2 cellular contexts compared by ENCODE assay signal in the genomic region with DNA sequence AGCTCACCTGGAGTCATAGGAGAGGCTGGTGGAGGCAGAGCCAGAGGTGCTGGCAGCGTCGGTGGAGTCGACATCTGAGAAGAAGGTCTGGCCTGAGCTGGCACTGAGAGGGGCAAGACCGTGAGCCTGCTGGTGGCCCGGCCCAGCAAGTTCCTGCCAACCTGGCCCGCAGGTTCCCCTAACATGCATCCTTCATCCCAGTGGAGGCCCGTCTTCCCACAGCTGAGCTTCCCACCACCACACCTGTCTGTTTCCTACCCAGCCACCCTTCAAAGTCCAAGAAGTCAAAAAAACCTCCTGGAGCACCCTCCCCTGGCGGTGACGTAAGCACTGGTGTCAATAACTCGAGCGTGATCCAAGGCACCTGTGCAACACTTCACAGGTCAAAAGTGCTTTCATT.
TF ChIP-seq lines count a peak whose summit lies in the region.

No MANE protein-coding gene starts in this region.

TF ChIP-seq in IMR-90, 13 proteins besides CTCF, POLR2A, EP300 and RAD21:
- TF ChIP-seq SMC3 (IDR thresholded peaks at IDR 0.05; ENCODE audit: low read depth, low read length) = no peak
- TF ChIP-seq MAFK (IDR thresholded peaks at IDR 0.05; ENCODE audit: low read depth, low read length) = no peak
- no peak for TF ChIP-seq NFE2L2 (IDR thresholded peaks at IDR 0.05; ENCODE audit: low read depth, low read length)
- no peak for TF ChIP-seq CEBPB (IDR thresholded peaks at IDR 0.05; ENCODE audit: low read depth, low read length)
- TF ChIP-seq CHD1 (IDR thresholded peaks at IDR 0.05; ENCODE audit: low read depth, low read length) = no peak
- TF ChIP-seq, protein P1, sequence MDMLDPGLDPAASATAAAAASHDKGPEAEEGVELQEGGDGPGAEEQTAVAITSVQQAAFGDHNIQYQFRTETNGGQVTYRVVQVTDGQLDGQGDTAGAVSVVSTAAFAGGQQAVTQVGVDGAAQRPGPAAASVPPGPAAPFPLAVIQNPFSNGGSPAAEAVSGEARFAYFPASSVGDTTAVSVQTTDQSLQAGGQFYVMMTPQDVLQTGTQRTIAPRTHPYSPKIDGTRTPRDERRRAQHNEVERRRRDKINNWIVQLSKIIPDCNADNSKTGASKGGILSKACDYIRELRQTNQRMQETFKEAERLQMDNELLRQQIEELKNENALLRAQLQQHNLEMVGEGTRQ (IDR thresholded peaks at IDR 0.05; ENCODE audit: low read depth, low read length) = no peak
- TF ChIP-seq BHLHE40 (IDR thresholded peaks at IDR 0.05; ENCODE audit: low read depth, low read length) = no peak
- no peak for TF ChIP-seq MXI1 (IDR thresholded peaks at IDR 0.05; ENCODE audit: borderline replicate concordance, low read depth, low read length)
- TF ChIP-seq FOS (IDR thresholded peaks at IDR 0.05; ENCODE audit: low read depth, low read length) = no peak
- no peak for TF ChIP-seq RCOR1 (IDR thresholded peaks at IDR 0.05; ENCODE audit: insufficient replicate concordance, low read length)
- TF ChIP-seq MAZ (IDR thresholded peaks at IDR 0.05; ENCODE audit: borderline replicate concordance, low read depth, low read length) = no peak
TF ChIP-seq in IMR-90: peak in this region for 0.

TF ChIP-seq in K562, 482 proteins besides CTCF, POLR2A, EP300 and RAD21:
- TF ChIP-seq POLR2G (IDR thresholded peaks at IDR 0.05; ENCODE audit: low read depth, low read length) (no peak), NCOA2 (IDR thresholded peaks at IDR 0.05; ENCODE audit: partially characterized antibody in 2 of 2) (no peak), ZNF232 (CRISPR knock-in tag; IDR thresholded peaks at IDR 0.05) (no peak), ATF7 (IDR thresholded peaks at IDR 0.05) (no peak), ELF2 (CRISPR knock-in tag; IDR thresholded peaks at IDR 0.05) (0 out of 2 replicates have a peak, but pooled peaks have one; percentile 45), RFX7 (CRISPR knock-in tag; IDR thresholded peaks at IDR 0.05) (no peak), TSC22D4 (tag; IDR thresholded peaks at IDR 0.05) (no peak), PHB (CRISPR knock-in tag; IDR thresholded peaks at IDR 0.05) (0 out of 2 replicates have a peak, but pooled peaks have one; percentile 37), ZNF57 (CRISPR knock-in tag; IDR thresholded peaks at IDR 0.05) (no peak), HIVEP1 (CRISPR knock-in tag; IDR thresholded peaks at IDR 0.05) (no peak), POLR2AphosphoS2 (IDR thresholded peaks at IDR 0.05; ENCODE audit: low read length) (0 out of 2 replicates have a peak, but pooled peaks have one; percentile 25), CAMTA2 (CRISPR knock-in tag; conservative IDR thresholded peaks at IDR 0.05) (0 out of 2 replicates have a peak, but pooled peaks have one; percentile 44)
TF ChIP-seq in K562: peak in this region for 4.
